Comparison of ENCODE assay signal across 1 cellular context in the genomic region with DNA sequence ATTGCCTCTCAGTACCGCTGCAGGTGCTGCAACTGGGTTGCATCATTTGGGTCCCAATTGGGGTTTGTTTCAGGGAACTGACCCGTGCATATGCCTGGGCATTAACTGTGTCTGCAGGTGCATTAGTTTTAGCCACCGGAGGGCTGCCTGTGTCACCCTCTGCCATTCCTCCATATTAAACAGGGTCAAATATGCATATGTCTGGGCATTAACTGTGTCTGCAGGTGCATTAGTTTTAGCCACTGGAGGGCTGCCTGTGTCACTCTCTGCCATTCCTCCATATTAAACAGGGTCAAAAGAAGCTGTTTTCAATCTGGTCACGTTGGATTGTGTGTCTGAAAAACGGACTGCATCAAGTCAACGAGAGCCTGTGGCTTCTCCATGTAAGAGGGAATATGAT.
TF ChIP-seq lines count a peak whose summit lies in the region.

No MANE protein-coding gene starts in this region.

TF ChIP-seq in SK-N-SH treated with all-trans-retinoic acid at 6 μM for 48 hours, 23 proteins besides CTCF, POLR2A, EP300 and RAD21 (continued from another document):
- TF ChIP-seq POU6F1 (CRISPR knock-in tag; IDR thresholded peaks at IDR 0.05; ENCODE audit: borderline replicate concordance, low read depth) (no peak), PPARA (CRISPR knock-in tag; IDR thresholded peaks at IDR 0.05; ENCODE audit: borderline replicate concordance) (no peak)
